In genomic region chr19:11273288-11273687, GRCh38 we compare ENCODE assay signal across 16 cellular contexts. TPM values are rescaled to one million over a fixed set of nuclear protein-coding genes. Genes with fewer than 3 reads are reported as not detected.
DNase-seq lines count a peak whose midpoint lies in the region; ATAC-seq and TF ChIP-seq lines count a peak whose summit lies in the region.
"Had no signal": no experiment of that assay in that cellular context is flagged by ENCODE, and none has a peak within 500 bp of the region (broad histone marks: within the 10 kb centered on the region; RNA-seq: fewer than 3 reads in every experiment).

No MANE protein-coding gene starts in this region.

- BruUV-seq in mammary epithelial cell (replicated peaks; lab: Mats Ljungman, UMichigan) (no TSS peak), MCF 10A (replicated peaks; lab: Mats Ljungman, UMichigan) (no TSS peak), Caco-2 (replicated peaks; lab: Mats Ljungman, UMichigan) (no TSS peak)

- dilution Hi-C loops in mammary epithelial cell (cut with HindIII; ENCODE audit: low sequenced_read_pairs): no loop called here

- no peak overlapping the region for H3K27ac Mint-ChIP-seq in MCF 10A (ENCODE audit: low read depth, unreplicated experiment)
- peak overlapping the region; percentile 72 for H3K27ac Mint-ChIP-seq in Caco-2 (ENCODE audit: unreplicated experiment)
- H3K27ac Mint-ChIP-seq in neural crest cell (ENCODE audit: unreplicated experiment): peak overlapping the region; percentile 43
- H3K27ac Mint-ChIP-seq: CD4-positive, alpha-beta T cell had no signal

- no peak overlapping the region for H3K4me2 ChIP-seq in mammary epithelial cell (ENCODE audit: insufficient read depth, low read depth, low read length)

- no peak overlapping the region for H2AFZ ChIP-seq in mammary epithelial cell (ENCODE audit: low read depth, low read length)

- TF ChIP-seq CTCF in mammary epithelial cell (conservative IDR thresholded peaks at IDR 0.05 in 1 of 2, IDR thresholded peaks at IDR 0.05 in 1 of 2; ENCODE audit: extremely low read depth in 1 of 2, insufficient read depth in 1 of 2, low read depth in 1 of 2, low read length in 2 of 2) (no peak), MCF 10A (IDR thresholded peaks at IDR 0.05; ENCODE audit: unreplicated experiment) (no peak), Caco-2 (IDR thresholded peaks at IDR 0.05; ENCODE audit: insufficient read depth in 1 of 2, low read depth in 1 of 2, low read length in 1 of 2, severe bottlenecking in 1 of 2, unreplicated experiment in 1 of 2) (no peak), epithelial cell of esophagus (IDR thresholded peaks at IDR 0.05; ENCODE audit: insufficient read depth, low read depth, low read length, missing control alignments) (no peak), neural crest cell (conservative IDR thresholded peaks at IDR 0.05) (no peak), BE2C (IDR thresholded peaks at IDR 0.05; ENCODE audit: low read depth, low read length) (no peak)

- H3K36me3 ChIP-seq in mammary epithelial cell (ENCODE audit: insufficient read depth, low read length) (no peaks in the 10 kb centered on the region), Caco-2 (ENCODE audit: control insufficient read depth, insufficient read depth, low read length) (no peaks in the 10 kb centered on the region), BE2C (no peaks in the 10 kb centered on the region)

- H3K79me2 ChIP-seq in mammary epithelial cell (ENCODE audit: insufficient read depth, low read length): no peaks in the 10 kb centered on the region

- H4K20me1 ChIP-seq in mammary epithelial cell (ENCODE audit: insufficient read depth, low read length): no peaks in the 10 kb centered on the region

- peaks cover 12% of the 10 kb centered on the region for H3K4me1 Mint-ChIP-seq in MCF 10A (ENCODE audit: insufficient read depth, unreplicated experiment)
- peaks cover 23% of the 10 kb centered on the region for H3K4me1 Mint-ChIP-seq in Caco-2 (ENCODE audit: low read depth, unreplicated experiment)
- peaks cover 19% of the 10 kb centered on the region for H3K4me1 Mint-ChIP-seq in neural crest cell

- in situ Hi-C loops in mammary epithelial cell (cut with MboI; ENCODE audit: low sequenced_read_pairs in 2 of 2): no loop called here

- POLR2A ChIA-PET in MCF 10A (lab: Yijun Ruan, JAX) (no interaction called here), Caco-2 (lab: Charles Lee) (no interaction called here)

- H3K9ac ChIP-seq in mammary epithelial cell (ENCODE audit: insufficient read depth, low read length): no peak overlapping the region

- H3K9me3 ChIP-seq in mammary epithelial cell (replicated peaks; ENCODE audit: insufficient read depth, low read length) (no peaks in the 10 kb centered on the region), Caco-2 (no peaks in the 10 kb centered on the region), BE2C (no peaks in the 10 kb centered on the region)

- H3K4me3 Mint-ChIP-seq in MCF 10A (ENCODE audit: unreplicated experiment) (no peak overlapping the region), Caco-2 (ENCODE audit: unreplicated experiment) (no peak overlapping the region), neural crest cell (no peak overlapping the region)
- H3K4me3 Mint-ChIP-seq: CD4-positive, alpha-beta T cell had no signal

- no peaks in the 10 kb centered on the region for H3K27me3 Mint-ChIP-seq in MCF 10A (ENCODE audit: insufficient read depth, unreplicated experiment)
- H3K27me3 Mint-ChIP-seq in Caco-2 (ENCODE audit: insufficient read depth, unreplicated experiment): no peaks in the 10 kb centered on the region
- H3K27me3 Mint-ChIP-seq in neural crest cell (ENCODE audit: low read depth): no peaks in the 10 kb centered on the region

- CTCF ChIA-PET in mammary epithelial cell (lab: Charles Lee; ENCODE audit: low non-redundant PET) (interaction anchor here (0.6 kb wide), 1 partner anchor 110 kb away, joined by 6 read pairs; no protein-coding TSS in a partner anchor), MCF 10A (lab: Yijun Ruan, JAX) (no interaction called here), Caco-2 (lab: Charles Lee) (interaction anchor here (1.0 to 1.4 kb wide), 4 partner anchors 11 to 108 kb away, joined by 3 to 5 read pairs (median 4); partner anchors contain the start of gene DOCK6)

- DNase-seq in mammary epithelial cell (peak; percentile 17), MCF 10A (ENCODE audit: unreplicated experiment) (no peak), Caco-2 (no peak), epithelial cell of esophagus (ENCODE audit: low read depth) (peak; percentile 38), neural crest cell (ENCODE audit: low read depth, low spot score) (no peak), BE2C (no peak), NCI-H1417 treated with DMSO at 0.1 percent for 48 hours (lab: John Stamatoyannopoulos, UW) (no peak)
- DNase-seq: 8988T; ACHN; C1 segment of cervical spinal cord; CD4-positive, alpha-beta T cell; DND-41; GDM1; HCEC 1CT had no signal

- H3K4me1 ChIP-seq in mammary epithelial cell (ENCODE audit: insufficient read depth, low read length) (peaks cover 10% of the 10 kb centered on the region), Caco-2 (peaks cover 31% of the 10 kb centered on the region), BE2C (no peaks in the 10 kb centered on the region; the same call in 1 of the 2 replicates)

- H3K36me3 Mint-ChIP-seq in MCF 10A (ENCODE audit: insufficient read depth, unreplicated experiment) (peaks cover 5% of the 10 kb centered on the region), Caco-2 (ENCODE audit: insufficient read depth, unreplicated experiment) (peaks cover 6% of the 10 kb centered on the region), neural crest cell (ENCODE audit: low read depth) (no peaks in the 10 kb centered on the region)

- H3K9me3 Mint-ChIP-seq in MCF 10A (ENCODE audit: unreplicated experiment) (no peaks in the 10 kb centered on the region), Caco-2 (ENCODE audit: unreplicated experiment) (no peaks in the 10 kb centered on the region), neural crest cell (no peaks in the 10 kb centered on the region)
- H3K9me3 Mint-ChIP-seq: CD4-positive, alpha-beta T cell had no signal

- 60% methylated on average over 1 of the region's 2 CpGs for WGBS in mammary epithelial cell (ENCODE audit: low coverage, missing lambda C conversion rate)

- no peak for ATAC-seq in GM19351 (IDR thresholded peaks at IDR 0.05; ENCODE audit: unreplicated experiment)

- H3K4me3 ChIP-seq in mammary epithelial cell (replicated peaks in 1 of 3; ENCODE audit: insufficient read depth in 1 of 3, low read depth in 2 of 3, low read length in 3 of 3) (no peak overlapping the region), Caco-2 (ENCODE audit: low read depth, low read length) (no peak overlapping the region), epithelial cell of esophagus (ENCODE audit: low read length) (no peak overlapping the region), BE2C (ENCODE audit: low read depth, low read length) (no peak overlapping the region)

- no peak overlapping the region for H3K27ac ChIP-seq in mammary epithelial cell (ENCODE audit: insufficient read depth, low read depth, low read length)

- H3K27me3 ChIP-seq in mammary epithelial cell (ENCODE audit: insufficient read depth, low read length) (no peaks in the 10 kb centered on the region), Caco-2 (replicated peaks; ENCODE audit: control insufficient read depth, insufficient read depth, low read length) (no peaks in the 10 kb centered on the region), BE2C (no peaks in the 10 kb centered on the region)

- intact Hi-C loops in mammary epithelial cell (cut with micrococcal nuclease): no loop called here
- intact Hi-C loops in MCF 10A (cut with micrococcal nuclease): no loop called here
- intact Hi-C loops in Caco-2 (cut with micrococcal nuclease; ENCODE audit: unreplicated experiment): no loop called here

RNA-seq across cellular contexts. Expression of gene DOCK6, which starts 11.0 kb away (rescaled TPM):
- total RNA-seq in mammary epithelial cell (10 to 100 TPM; 22.0 to 53.6 TPM), MCF 10A (2022) (49.1 and 61.7 TPM in 2 replicates), Caco-2 (2022) (84.1 and 94.3 TPM in 2 replicates), neural crest cell (34.7 and 40.6 TPM in 2 replicates)
- 13.5 TPM for polyA plus RNA-seq in mammary epithelial cell
- polyA minus RNA-seq in mammary epithelial cell: 31.1 TPM
- polyA plus RNA-seq in BE2C (2012; ENCODE audit: insufficient read depth, insufficient read length, low read depth): 2.4 TPM

RNA-seq across cellular contexts. Expression of gene TSPAN16, which starts 22.7 kb away (rescaled TPM):
- total RNA-seq in mammary epithelial cell (not detected), MCF 10A (2022) (not detected in 2 replicates), Caco-2 (2022) (not detected in 2 replicates), neural crest cell (not detected in 2 replicates)
- polyA plus RNA-seq in mammary epithelial cell: not detected
- polyA minus RNA-seq in mammary epithelial cell: not detected
- not detected for polyA plus RNA-seq in BE2C (2012; ENCODE audit: insufficient read depth, insufficient read length, low read depth)
- total RNA-seq: CD4-positive, alpha-beta T cell; H4 had no signal

RNA-seq across cellular contexts. Expression of gene ANGPTL8, which starts 33.9 kb away (rescaled TPM):
- total RNA-seq in mammary epithelial cell: not detected
- polyA plus RNA-seq in mammary epithelial cell: not detected
- not detected for polyA minus RNA-seq in mammary epithelial cell
- not detected in 2 replicates for total RNA-seq in MCF 10A (2022)
- not detected in 2 replicates for total RNA-seq in Caco-2 (2022)
- total RNA-seq in neural crest cell: not detected in 2 replicates
- polyA plus RNA-seq in BE2C (2012; ENCODE audit: insufficient read depth, insufficient read length, low read depth): not detected
- total RNA-seq: CD4-positive, alpha-beta T cell; H4 had no signal

Comparison
In these comparisons a context has a peak if more than half of its experiments do, and no peak if none do; other contexts are left out.
1. DNase-seq: peak in mammary epithelial cell (single experiment) and epithelial cell of esophagus (single experiment); none in MCF 10A (single experiment), Caco-2 (0 of 2), neural crest cell (single experiment), BE2C (single experiment) and NCI-H1417 treated with DMSO at 0.1 percent for 48 hours (single experiment).